Comparison of ENCODE assay signal across 16 cellular contexts in genomic region chr4:95546236-95546635, GRCh38. TPM values are rescaled to one million over a fixed set of nuclear protein-coding genes. Genes with fewer than 3 reads are reported as not detected.
DNase-seq lines count a peak whose midpoint lies in the region; ATAC-seq and TF ChIP-seq lines count a peak whose summit lies in the region.
"Had no signal": no experiment of that assay in that cellular context is flagged by ENCODE, and none has a peak within 500 bp of the region (broad histone marks: within the 10 kb centered on the region; RNA-seq: fewer than 3 reads in every experiment).

No MANE protein-coding gene starts in this region.

- H3K36me3 Mint-ChIP-seq in neural progenitor cell = peaks cover 25% of the 10 kb centered on the region

- peak overlapping the region; percentile 89 for H3K27ac Mint-ChIP-seq in neural progenitor cell

- DNase-seq in heart right ventricle (no peak), cardiac septum (ENCODE audit: low spot score) (no peak), fibroblast of lung (ENCODE audit: low read depth in 2 of 2) (no peak), neural progenitor cell (ENCODE audit: low spot score) (no peak), aorta (no peak)
- no peak for DNase-seq in stimulated activated CD4-positive, alpha-beta T cell treated with anti-CD3 and anti-CD28 coated beads, Interleukin-15, amount 100 ng/mL, for 24 hours
- DNase-seq in stimulated activated CD4-positive, alpha-beta T cell treated with anti-CD3 and anti-CD28 coated beads, Interleukin-4, amount 100 ng/mL, for 4 hours = no peak
- DNase-seq: activated CD4-positive, alpha-beta T cell treated with anti-CD3 and anti-CD28 coated beads, Interleukin-2, amount 50 U/mL, for 48 hours; Caco-2; central memory CD4-positive, alpha-beta T cell; NCI-H1436 treated with DMSO at 0.1 percent for 48 hours; NCI-H69 had no signal

- H3K36me3 ChIP-seq in heart right ventricle = no peaks in the 10 kb centered on the region
- H3K36me3 ChIP-seq in fibroblast of lung (ENCODE audit: control insufficient read depth, insufficient read depth, low read length) = no peaks in the 10 kb centered on the region
- H3K36me3 ChIP-seq in neural progenitor cell = no peaks in the 10 kb centered on the region
- no peaks in the 10 kb centered on the region for H3K36me3 ChIP-seq in aorta (ENCODE audit: control insufficient read depth in 1 of 2, insufficient read depth in 2 of 2, low read length in 1 of 2)

- intact Hi-C loops in heart right ventricle (cut with DNase I) (loop anchor here in 2 of 10 donors (10.0 kb wide), 1 partner anchor 381 kb away; no protein-coding TSS in a partner anchor), cardiac septum (cut with DNase I) (loop anchor here (5.0 kb wide), 1 partner anchor 39 kb away; no protein-coding TSS in a partner anchor), aorta (cut with DNase I) (loop anchor here in 1 of 2 donors (10.0 kb wide), 1 partner anchor 381 kb away; no protein-coding TSS in a partner anchor)

- H3K4me3 Mint-ChIP-seq in neural progenitor cell = peak overlapping the region; percentile 98

- H3K4me1 Mint-ChIP-seq in neural progenitor cell = peaks cover 47% of the 10 kb centered on the region

- TF ChIP-seq CTCF in heart right ventricle (IDR thresholded peaks at IDR 0.05) (no peak), fibroblast of lung (conservative IDR thresholded peaks at IDR 0.05 in 1 of 2, IDR thresholded peaks at IDR 0.05 in 1 of 2; ENCODE audit: low read depth in 1 of 2, low read length in 2 of 2) (no peak), neural progenitor cell (IDR thresholded peaks at IDR 0.05) (no peak)

- no peak overlapping the region for H3K9ac ChIP-seq in fibroblast of lung (ENCODE audit: insufficient read depth, low read length)
- no peak overlapping the region for H3K9ac ChIP-seq in neural progenitor cell

- H3F3A ChIP-seq in neural progenitor cell (ENCODE audit: low read depth) = peaks cover 25% of the 10 kb centered on the region

- H3K9me3 ChIP-seq in heart right ventricle (no peaks in the 10 kb centered on the region), fibroblast of lung (ENCODE audit: control insufficient read depth, insufficient read depth, low read depth, low read length) (no peaks in the 10 kb centered on the region), neural progenitor cell (ENCODE audit: low read depth) (no peaks in the 10 kb centered on the region), aorta (ENCODE audit: control insufficient read depth, low read length) (no peaks in the 10 kb centered on the region)
- H3K9me3 ChIP-seq: Caco-2 had no signal

- H3K4me2 ChIP-seq in fibroblast of lung (ENCODE audit: extremely low read depth, insufficient read depth, low read length) (peak overlapping the region; percentile 51), neural progenitor cell (peak overlapping the region; percentile 98)

- H3K4me1 ChIP-seq in heart right ventricle (peaks cover 0 to 25% (median 10%) of the 10 kb centered on the region in 9 donors), fibroblast of lung (ENCODE audit: control insufficient read depth, extremely low read depth, insufficient read depth, low read length) (peaks cover 2% of the 10 kb centered on the region), neural progenitor cell (peaks cover 15% of the 10 kb centered on the region), aorta (ENCODE audit: control insufficient read depth in 1 of 2, insufficient read depth in 2 of 2, low read length in 2 of 2) (no peaks in the 10 kb centered on the region)
- H3K4me1 ChIP-seq: Caco-2 had no signal

- ATAC-seq in heart right ventricle (no peak), aorta (ENCODE audit: low FRiP score) (no peak), GM18861 (IDR thresholded peaks at IDR 0.05; ENCODE audit: unreplicated experiment) (no peak)
- ATAC-seq: esophagus mucosa, sciatic nerve had no signal

- H3K27me3 ChIP-seq in heart right ventricle = peaks cover 0 to 57% (median 44%) of the 10 kb centered on the region in 7 donors
- peaks cover 4% of the 10 kb centered on the region for H3K27me3 ChIP-seq in fibroblast of lung (ENCODE audit: control insufficient read depth, insufficient read depth, low read length)
- H3K27me3 ChIP-seq in neural progenitor cell = peaks cover 63% of the 10 kb centered on the region
- H3K27me3 ChIP-seq in aorta (ENCODE audit: control insufficient read depth in 1 of 2, insufficient read depth in 2 of 2, low read length in 1 of 2) = no peaks in the 10 kb centered on the region

- H2AFZ ChIP-seq in fibroblast of lung (ENCODE audit: low read length) (no peak overlapping the region), neural progenitor cell (replicated peaks) (no peak overlapping the region)

- H3K9me3 Mint-ChIP-seq in neural progenitor cell = peaks cover 3% of the 10 kb centered on the region

- H3K4me3 ChIP-seq in heart right ventricle (peak overlapping the region in 9 of 10 donors; percentile 44 to 72 (median 70)), fibroblast of lung (replicated peaks in 1 of 4; ENCODE audit: control extremely low read depth in 1 of 4, insufficient read depth in 1 of 4, low read depth in 3 of 4, low read length in 4 of 4) (peak overlapping the region in 2 of 4 experiments; percentile 65 to 84), neural progenitor cell (peak overlapping the region; percentile 68), aorta (ENCODE audit: low read length in 2 of 2) (peak overlapping the region; percentile 71 to 95)

- H3K27ac ChIP-seq in heart right ventricle (peak overlapping the region in 8 of 10 donors; percentile 45 to 88 (median 85)), fibroblast of lung (ENCODE audit: insufficient read depth, low read length) (no peak overlapping the region), neural progenitor cell (no peak overlapping the region), aorta (ENCODE audit: low read depth in 1 of 2, low read length in 2 of 2) (no peak overlapping the region)

- no peaks in the 10 kb centered on the region for H3K27me3 Mint-ChIP-seq in neural progenitor cell (ENCODE audit: insufficient read depth, low read depth)

- H3K79me2 ChIP-seq in fibroblast of lung (ENCODE audit: control insufficient read depth, insufficient read depth, low read length) (peaks cover 48% of the 10 kb centered on the region), neural progenitor cell (ENCODE audit: low read depth) (no peaks in the 10 kb centered on the region)

- 23 to 28% methylated on average over 4 of the region's 4 CpGs for WGBS in heart right ventricle, 2 donors
- WGBS in aorta, 2 donors = 7 to 17% methylated on average over 4 of the region's 4 CpGs

- H4K20me1 ChIP-seq in fibroblast of lung (ENCODE audit: control insufficient read depth, extremely low read depth, insufficient read depth, low read length) (no peaks in the 10 kb centered on the region), neural progenitor cell (ENCODE audit: low read depth) (no peaks in the 10 kb centered on the region)

RNA-seq across cellular contexts. Expression of gene UNC5C, which starts 2.5 kb away (rescaled TPM):
- total RNA-seq in heart right ventricle (1 to 10 TPM; 1.1 to 3.2 (median 1.7) TPM), cardiac septum (1.7 TPM), fibroblast of lung (2.0 and 3.9 TPM in 2 replicates), neural progenitor cell (ENCODE audit: low replicate concordance) (0.15 and 0.39 TPM in 2 replicates), aorta (10 to 100 TPM; 10.6 to 11.2 TPM)
- polyA plus RNA-seq in heart right ventricle (under 1 TPM; 0.44 to 0.54 TPM), fibroblast of lung (1.4 and 11.6 TPM in 2 replicates), aorta (1 to 10 TPM in 1 of 2 donors, under 1 TPM in 1; 0.63 to 6.5 TPM)
- polyA plus RNA-seq in fibroblast of lung (2012) = 0.75 and 5.6 TPM in 2 replicates
- 1.9 and 18.7 TPM in 2 replicates for polyA minus RNA-seq in fibroblast of lung (ENCODE audit: low replicate concordance)
- total RNA-seq: Caco-2; T-helper 2 cell treated with Interferon-gamma antibody and Interleukin-4, amounts not matched to agents 100 ng/mL and 5 ng/mL, for 36 hours had no signal

Comparison
In these comparisons a context has a peak if more than half of its experiments do, and no peak if none do; other contexts are left out.
1. H3K27ac ChIP-seq: peak in heart right ventricle (8 of 10); none in fibroblast of lung (single experiment), neural progenitor cell (single experiment) and aorta (0 of 2).